ENCODE assay signal across 1 cellular context in genomic region chr22:19891350-19892248, GRCh38.
TF ChIP-seq lines count a peak whose summit lies in the region.

No MANE protein-coding gene starts in this region.

TF ChIP-seq in SK-N-SH, 30 proteins besides CTCF, POLR2A, EP300 and RAD21 (continued from another document):
- 0 out of 2 replicates have a peak, but pooled peaks have one; percentile 35 for TF ChIP-seq ZBTB33 (IDR thresholded peaks at IDR 0.05; ENCODE audit: borderline replicate concordance, low read depth)
- peak; percentile 80 for TF ChIP-seq RCOR1 (IDR thresholded peaks at IDR 0.05; ENCODE audit: low read length)
- 0 out of 2 replicates have a peak, but pooled peaks have one; percentile 26 for TF ChIP-seq TAF1 (IDR thresholded peaks at IDR 0.05; ENCODE audit: borderline replicate concordance, low read depth, low read length)
- peak; percentile 81 for TF ChIP-seq POLR2AphosphoS5 (IDR thresholded peaks at IDR 0.05; ENCODE audit: low read depth, low read length)
- TF ChIP-seq NRF1 (IDR thresholded peaks at IDR 0.05; ENCODE audit: low read depth, low read length) = no peak
- peak; percentile 57; the same call in 1 of the 2 replicates for TF ChIP-seq FOXM1 (IDR thresholded peaks at IDR 0.05; ENCODE audit: low read depth)
- no peak for TF ChIP-seq GABPA (IDR thresholded peaks at IDR 0.05; ENCODE audit: low read depth)
- peak; percentile 58 for TF ChIP-seq CHD2 (IDR thresholded peaks at IDR 0.05; ENCODE audit: low read length, partially characterized antibody)
- TF ChIP-seq FOXJ3 (CRISPR knock-in tag; IDR thresholded peaks at IDR 0.05) = 0 out of 2 replicates have a peak, but pooled peaks have one; percentile 25
- TF ChIP-seq TCF12 (IDR thresholded peaks at IDR 0.05) = peak; percentile 94
- peak; percentile 76 for TF ChIP-seq TEAD4 (IDR thresholded peaks at IDR 0.05; ENCODE audit: borderline replicate concordance, insufficient read depth)
- peak; percentile 79; the same call in 1 of the 2 replicates for TF ChIP-seq JUND (IDR thresholded peaks at IDR 0.05)
- no peak; the same call in 1 of the 2 replicates for TF ChIP-seq SMC3 (IDR thresholded peaks at IDR 0.05; ENCODE audit: low read depth, low read length)
